ENCODE assay signal across 13 cellular contexts in genomic region chr15:57743424-57743823, GRCh38. TPM values are rescaled to one million over a fixed set of nuclear protein-coding genes. Genes with fewer than 3 reads are reported as not detected.
A peak's percentile ranks its signal among the peaks of the same experiment; 100 is the strongest.
DNase-seq lines count a peak whose midpoint lies in the region; ATAC-seq, FAIRE-seq and TF ChIP-seq lines count a peak whose summit lies in the region.
"Had no signal": no experiment of that assay in that cellular context is flagged by ENCODE, and none has a peak within 500 bp of the region (broad histone marks: within the 10 kb centered on the region; RNA-seq: fewer than 3 reads in every experiment).

No MANE protein-coding gene starts in this region.

- ATAC-seq in Right ventricle myocardium inferior, result no peak
- ATAC-seq: stimulated activated naive CD8-positive, alpha-beta T cell treated with anti-CD3 and anti-CD28 coated beads, Interleukin-15, Interleukin-2, amounts not matched to agents 100 U/mL and 50 U/mL, for 24 hours had no signal

- TF ChIP-seq CTCF in left ventricle myocardium inferior (IDR thresholded peaks at IDR 0.05; ENCODE audit: borderline replicate concordance), result peak; percentile 18
- TF ChIP-seq CTCF in chondrocyte (IDR thresholded peaks at IDR 0.05), result peak; percentile 19

- no peaks in the 10 kb centered on the region for H3K9me3 ChIP-seq in left ventricle myocardium inferior (replicated peaks)
- H3K9me3 ChIP-seq in small intestine (ENCODE audit: control insufficient read depth, low read depth), result no peaks in the 10 kb centered on the region

- H3K4me1 ChIP-seq in left ventricle myocardium inferior, result no peaks in the 10 kb centered on the region
- H3K4me1 ChIP-seq in small intestine (ENCODE audit: control insufficient read depth in 2 of 2, insufficient read depth in 1 of 2, low read depth in 1 of 2, low read length in 1 of 2), result no peaks in the 10 kb centered on the region

- H3K36me3 ChIP-seq in left ventricle myocardium inferior (no peaks in the 10 kb centered on the region), small intestine (ENCODE audit: control insufficient read depth in 2 of 2, insufficient read depth in 2 of 2, low read length in 2 of 2) (no peaks in the 10 kb centered on the region)

- H3K4me3 ChIP-seq in left ventricle myocardium inferior, result no peak overlapping the region
- no peak overlapping the region for H3K4me3 ChIP-seq in small intestine (ENCODE audit: low read depth in 1 of 2, low read length in 2 of 2)

- no peaks in the 10 kb centered on the region for H3K4me1 Mint-ChIP-seq in chondrocyte (ENCODE audit: low read depth)

- no peak for FAIRE-seq in small intestine (lab: Jason Lieb, UNC)

- DNase-seq in left ventricle myocardium inferior (no peak), Right ventricle myocardium inferior (ENCODE audit: missing footprints) (no peak), NCI-H1092 treated with DMSO at 0.1 percent for 48 hours (lab: John Stamatoyannopoulos, UW) (peak; percentile 2), chondrocyte (ENCODE audit: low spot score) (no peak), small intestine (peak; percentile 32), SIG-M5 (lab: John Stamatoyannopoulos, UW) (no peak), activated gamma-delta T cell treated with Interleukin-2 at 50 U/mL for 16 hours (no peak), MV-4-11 (lab: John Stamatoyannopoulos, UW) (no peak)
- DNase-seq: activated CD8-positive, alpha-beta memory T cell treated with anti-CD3 and anti-CD28 coated beads, Interleukin-2, amount 50 U/mL, for 4 hours; anterior cingulate cortex; kidney glomerular epithelial cell; stimulated activated naive CD8-positive, alpha-beta T cell treated with anti-CD3 and anti-CD28 coated beads, Interleukin-15, Interleukin-2, amounts not matched to agents 100 U/mL and 50 U/mL, for 24 hours; T-helper 9 cell had no signal

- WGBS in small intestine, 3 donors, result 85 to 91% (median 91%) methylated on average over 4 of the region's 4 CpGs

- intact Hi-C loops in left ventricle myocardium inferior (cut with micrococcal nuclease), result no loop called here
- intact Hi-C loops in Right ventricle myocardium inferior (cut with DNase I), result no loop called here

- no peak overlapping the region for H3K27ac Mint-ChIP-seq in chondrocyte (ENCODE audit: unreplicated experiment)

- no peak overlapping the region for H3K27ac ChIP-seq in left ventricle myocardium inferior (replicated peaks)
- no peak overlapping the region for H3K27ac ChIP-seq in small intestine (ENCODE audit: low read depth in 1 of 2, low read length in 1 of 2)

- no peaks in the 10 kb centered on the region for H3K27me3 ChIP-seq in left ventricle myocardium inferior (ENCODE audit: low read depth)
- no peaks in the 10 kb centered on the region for H3K27me3 ChIP-seq in small intestine (ENCODE audit: control insufficient read depth in 2 of 2, insufficient read depth in 2 of 2, low read length in 2 of 2)

- no peaks in the 10 kb centered on the region for H3K36me3 Mint-ChIP-seq in chondrocyte (ENCODE audit: low read depth)

- H3K4me3 Mint-ChIP-seq in chondrocyte (ENCODE audit: unreplicated experiment), result no peak overlapping the region

- H3K27me3 Mint-ChIP-seq in chondrocyte (ENCODE audit: low read depth), result peaks cover 5% of the 10 kb centered on the region

- no peaks in the 10 kb centered on the region for H3K9me3 Mint-ChIP-seq in chondrocyte (ENCODE audit: low read depth)

RNA-seq across cellular contexts. Expression of gene POLR2M, which starts 36.9 kb away (rescaled TPM):
- 53.6 TPM for total RNA-seq in left ventricle myocardium inferior
- 42.6 TPM for total RNA-seq in Right ventricle myocardium inferior
- 72.1 to 94.2 TPM (median 88.3 TPM) in 3 replicates for total RNA-seq in chondrocyte
- polyA plus RNA-seq in small intestine, result 100 to 1,000 TPM; 123 to 260 (median 155) TPM

Comparison
In these comparisons a context has a peak if more than half of its experiments do, and no peak if none do; other contexts are left out.
1. DNase-seq: peak in NCI-H1092 treated with DMSO at 0.1 percent for 48 hours (single experiment) and small intestine (single experiment); none in left ventricle myocardium inferior (single experiment), Right ventricle myocardium inferior (single experiment), chondrocyte (single experiment), SIG-M5 (single experiment), activated gamma-delta T cell treated with Interleukin-2 at 50 U/mL for 16 hours (single experiment) and MV-4-11 (single experiment).